Comparison of ENCODE assay signal across 35 cellular contexts in the genomic region with DNA sequence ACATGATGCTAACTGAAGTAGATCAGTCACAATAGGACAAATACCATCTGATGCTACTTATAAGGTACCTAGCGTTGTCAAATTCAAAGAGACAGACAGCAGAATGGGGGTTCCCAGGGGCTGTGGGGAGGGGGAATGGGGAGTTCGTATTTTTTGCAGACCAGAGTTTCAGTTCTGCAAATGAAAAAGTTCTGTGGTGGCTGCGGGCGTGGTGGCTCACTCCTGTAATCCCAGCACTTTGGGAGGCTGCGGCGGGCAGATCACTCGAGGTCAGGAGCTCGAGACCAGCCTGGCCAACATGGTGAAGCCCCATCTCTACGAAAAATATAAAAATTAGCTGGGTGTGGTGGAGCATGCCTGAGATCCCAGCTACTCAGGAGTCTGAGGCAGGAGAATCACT.
A peak's percentile ranks its signal among the peaks of the same experiment; 100 is the strongest.
DNase-seq lines count a peak whose midpoint lies in the region; ATAC-seq and TF ChIP-seq lines count a peak whose summit lies in the region.
"Had no signal": no experiment of that assay in that cellular context is flagged by ENCODE, and none has a peak within 500 bp of the region (broad histone marks: within the 10 kb centered on the region; RNA-seq: fewer than 3 reads in every experiment).

No MANE protein-coding gene starts in this region.

- DNase-seq in GM06990 (ENCODE audit: extremely low read depth, insufficient read length) (peak; percentile 64), RPMI8226 (peak; percentile 35), memory B cell (ENCODE audit: low spot score in 2 of 2) (peak; percentile 20 to 36), head of caudate nucleus (no peak), GM19238 (ENCODE audit: insufficient read length, low spot score) (no peak)
- DNase-seq in natural killer cell treated with Interleukin-12 subunit alpha and Interleukin-12 subunit beta and Interleukin-15 and Interleukin-18, amount 100 ng/mL, for 72 hours (ENCODE audit: low spot score) = no peak
- DNase-seq: activated CD4-positive, alpha-beta T cell treated with anti-CD3 and anti-CD28 coated beads for 48 hours; activated CD8-positive, alpha-beta memory T cell treated with anti-CD3 and anti-CD28 coated beads for 24 hours; activated naive CD4-positive, alpha-beta T cell treated with anti-CD3 and anti-CD28 coated beads, Interleukin-2, amount 50 U/mL, for 16 hours; activated T-cell treated with anti-CD3 and anti-CD28 coated beads for 4 hours; brain microvascular endothelial cell; CD4-positive, alpha-beta T cell; effector CD4-positive, alpha-beta T cell; GOT3; HFFc6; lower lobe of right lung; mucosa of descending colon; NCI-H1417 treated with DMSO at 0.1 percent for 48 hours; NCI-H2081; NCI-H526; ovary; retina; tibial artery; WERI-Rb-1 had no signal

- peaks cover 9% of the 10 kb centered on the region for H3K27me3 Mint-ChIP-seq in memory B cell
- H3K27me3 Mint-ChIP-seq in natural killer cell treated with Interleukin-12 subunit alpha and Interleukin-12 subunit beta and Interleukin-15 and Interleukin-18, amount 100 ng/mL, for 72 hours = peaks cover 13 to 15% of the 10 kb centered on the region in 2 donors
- H3K27me3 Mint-ChIP-seq: CD4-positive, alpha-beta T cell; stimulated activated naive CD8-positive, alpha-beta T cell treated with anti-CD3 and anti-CD28 coated beads, Interleukin-15, Interleukin-2, amounts not matched to agents 100 ng/mL and 50 ng/mL, for 24 hours; T-cell had no signal

- TF ChIP-seq CTCF in GM06990 (IDR thresholded peaks at IDR 0.05; ENCODE audit: insufficient read depth, low read length, poor library complexity, severe bottlenecking) = no peak

- H3K36me3 Mint-ChIP-seq in memory B cell = no peaks in the 10 kb centered on the region
- H3K36me3 Mint-ChIP-seq in natural killer cell treated with Interleukin-12 subunit alpha and Interleukin-12 subunit beta and Interleukin-15 and Interleukin-18, amount 100 ng/mL, for 72 hours = no peaks in the 10 kb centered on the region

- H3K4me3 ChIP-seq in GM06990 (replicated peaks; ENCODE audit: low read depth, low read length) = no peak overlapping the region
- H3K4me3 ChIP-seq: A549, gastroesophageal sphincter, hepatocyte, K562, lower lobe of right lung, mucosa of descending colon, ovary, skin epidermis, tibial artery had no signal

- H3K9me3 Mint-ChIP-seq in memory B cell = no peaks in the 10 kb centered on the region
- H3K9me3 Mint-ChIP-seq in natural killer cell treated with Interleukin-12 subunit alpha and Interleukin-12 subunit beta and Interleukin-15 and Interleukin-18, amount 100 ng/mL, for 72 hours = no peaks in the 10 kb centered on the region
- H3K9me3 Mint-ChIP-seq: activated T-helper 2 cell treated with anti-CD3 and anti-CD28 coated beads, Interferon-gamma antibody, Interleukin-2, Interleukin-4, amounts not matched to agents 10 μg/mL and 5 μg/mL and 100 μg/mL, durations not matched to agents 14 hours and 24 hours and 36 hours; CD4-positive, alpha-beta T cell; HFFc6; stimulated activated naive CD8-positive, alpha-beta T cell treated with anti-CD3 and anti-CD28 coated beads, Interleukin-15, Interleukin-2, amounts not matched to agents 100 ng/mL and 50 ng/mL, for 24 hours; T-cell had no signal

- no peak overlapping the region for H3K4me3 Mint-ChIP-seq in memory B cell
- no peak overlapping the region for H3K4me3 Mint-ChIP-seq in natural killer cell treated with Interleukin-12 subunit alpha and Interleukin-12 subunit beta and Interleukin-15 and Interleukin-18, amount 100 ng/mL, for 72 hours
- H3K4me3 Mint-ChIP-seq: CD4-positive, alpha-beta T cell; HFFc6; nephron; stimulated activated naive CD8-positive, alpha-beta T cell treated with anti-CD3 and anti-CD28 coated beads, Interleukin-15, Interleukin-2, amounts not matched to agents 100 ng/mL and 50 ng/mL, for 24 hours; T-cell had no signal

- ATAC-seq in GM19463 (IDR thresholded peaks at IDR 0.05; ENCODE audit: unreplicated experiment) = peak; percentile 45
- ATAC-seq in memory B cell (ENCODE audit: low read depth) = peak; percentile 95
- no peak for ATAC-seq in HG03520 (IDR thresholded peaks at IDR 0.05; ENCODE audit: unreplicated experiment)
- no peak for ATAC-seq in natural killer cell treated with Interleukin-12 subunit alpha and Interleukin-12 subunit beta and Interleukin-15 and Interleukin-18, amount 100 ng/mL, for 72 hours
- ATAC-seq: A549, gastroesophageal sphincter, K562, lower lobe of right lung, T-cell had no signal

- no peaks in the 10 kb centered on the region; the same call in 1 of the 2 replicates for H3K27me3 ChIP-seq in GM06990 (replicated peaks; ENCODE audit: control insufficient read depth, insufficient read depth, low read length)
- H3K27me3 ChIP-seq: brain microvascular endothelial cell, gastroesophageal sphincter, hepatocyte, ovary, tibial artery had no signal

- peaks cover 16% of the 10 kb centered on the region for H3K4me1 Mint-ChIP-seq in memory B cell
- no peaks in the 10 kb centered on the region for H3K4me1 Mint-ChIP-seq in natural killer cell treated with Interleukin-12 subunit alpha and Interleukin-12 subunit beta and Interleukin-15 and Interleukin-18, amount 100 ng/mL, for 72 hours (ENCODE audit: low read depth in 2 of 2)

- intact Hi-C loops in head of caudate nucleus (cut with DNase I) = loop anchor here (5.0 kb wide), 1 partner anchor 69 kb away; a partner anchor contains a TSS

- peak overlapping the region; percentile 53 for H3K27ac Mint-ChIP-seq in memory B cell
- H3K27ac Mint-ChIP-seq in natural killer cell treated with Interleukin-12 subunit alpha and Interleukin-12 subunit beta and Interleukin-15 and Interleukin-18, amount 100 ng/mL, for 72 hours = no peak overlapping the region
- H3K27ac Mint-ChIP-seq: activated T-helper 2 cell treated with anti-CD3 and anti-CD28 coated beads, Interferon-gamma antibody, Interleukin-2, Interleukin-4, amounts not matched to agents 10 μg/mL and 5 μg/mL and 100 μg/mL, durations not matched to agents 14 hours and 24 hours and 36 hours; CD4-positive, alpha-beta T cell; HFFc6; nephron; stimulated activated naive CD8-positive, alpha-beta T cell treated with anti-CD3 and anti-CD28 coated beads, Interleukin-15, Interleukin-2, amounts not matched to agents 100 ng/mL and 50 ng/mL, for 24 hours; T-cell had no signal

- H3K36me3 ChIP-seq in GM06990 (ENCODE audit: control insufficient read depth, insufficient read depth, low read length) = no peaks in the 10 kb centered on the region
- H3K36me3 ChIP-seq: brain microvascular endothelial cell, gastroesophageal sphincter, lower lobe of right lung, ovary, tibial artery, WERI-Rb-1 had no signal

Comparison
In these comparisons a context has a peak if more than half of its experiments do, and no peak if none do; other contexts are left out.
1. DNase-seq: peak in GM06990 (single experiment), RPMI8226 (single experiment) and memory B cell (2 of 2); none in head of caudate nucleus (0 of 42), GM19238 (single experiment) and natural killer cell treated with Interleukin-12 subunit alpha and Interleukin-12 subunit beta and Interleukin-15 and Interleukin-18, amount 100 ng/mL, for 72 hours (single experiment).
2. ATAC-seq: peak in GM19463 (single experiment) and memory B cell (single experiment); none in HG03520 (single experiment) and natural killer cell treated with Interleukin-12 subunit alpha and Interleukin-12 subunit beta and Interleukin-15 and Interleukin-18, amount 100 ng/mL, for 72 hours (0 of 2).